ENCODE assay signal across 8 cellular contexts in genomic region chr14:105300542-105301102, GRCh38. TPM values are rescaled to one million over a fixed set of nuclear protein-coding genes. Genes with fewer than 3 reads are reported as not detected.
A peak's percentile ranks its signal among the peaks of the same experiment; 100 is the strongest.
DNase-seq lines count a peak whose midpoint lies in the region; ATAC-seq and TF ChIP-seq lines count a peak whose summit lies in the region.

A gene with protein sequence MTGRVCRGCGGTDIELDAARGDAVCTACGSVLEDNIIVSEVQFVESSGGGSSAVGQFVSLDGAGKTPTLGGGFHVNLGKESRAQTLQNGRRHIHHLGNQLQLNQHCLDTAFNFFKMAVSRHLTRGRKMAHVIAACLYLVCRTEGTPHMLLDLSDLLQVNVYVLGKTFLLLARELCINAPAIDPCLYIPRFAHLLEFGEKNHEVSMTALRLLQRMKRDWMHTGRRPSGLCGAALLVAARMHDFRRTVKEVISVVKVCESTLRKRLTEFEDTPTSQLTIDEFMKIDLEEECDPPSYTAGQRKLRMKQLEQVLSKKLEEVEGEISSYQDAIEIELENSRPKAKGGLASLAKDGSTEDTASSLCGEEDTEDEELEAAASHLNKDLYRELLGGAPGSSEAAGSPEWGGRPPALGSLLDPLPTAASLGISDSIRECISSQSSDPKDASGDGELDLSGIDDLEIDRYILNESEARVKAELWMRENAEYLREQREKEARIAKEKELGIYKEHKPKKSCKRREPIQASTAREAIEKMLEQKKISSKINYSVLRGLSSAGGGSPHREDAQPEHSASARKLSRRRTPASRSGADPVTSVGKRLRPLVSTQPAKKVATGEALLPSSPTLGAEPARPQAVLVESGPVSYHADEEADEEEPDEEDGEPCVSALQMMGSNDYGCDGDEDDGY (minus strand): TSS chr14:105301001. CDS start chr14:105300629, 372 bp downstream.

- CTCF ChIA-PET in A673 (lab: Charles Lee): interaction anchor here (0.6 to 1.5 kb wide), 2 partner anchors 14 to 1440 kb away, joined by 3 to 6 read pairs; partner anchors contain the start of gene PACS2

- no peaks in the 10 kb centered on the region for H3K4me1 ChIP-seq in A673 (ENCODE audit: insufficient read depth, low read length, poor library complexity, severe bottlenecking)

- H3K4me3 ChIP-seq in A673 (ENCODE audit: low read depth, low read length, poor library complexity, severe bottlenecking): peak within 1 kb of the TSS; percentile 88

- DNase-seq in A673 (ENCODE audit: low spot score) (peak; percentile 97), NCI-H2196 treated with DMSO at 0.1 percent for 48 hours (lab: John Stamatoyannopoulos, UW; ENCODE audit: unreplicated experiment) (peak; percentile 68), chondrocyte (ENCODE audit: low spot score) (no peak), kidney glomerular epithelial cell (lab: John Stamatoyannopoulos, UW) (peak; percentile 89)
- peak; percentile 96 to 97 for DNase-seq in activated CD4-positive, alpha-beta T cell treated with anti-CD3 and anti-CD28 coated beads for 24 hours (ENCODE audit: low read depth in 2 of 2)
- peak; percentile 93 to 97 for DNase-seq in stimulated activated CD4-positive, alpha-beta T cell treated with anti-CD3 and anti-CD28 coated beads, Interleukin-1b, Interleukin-23, amount 100 ng/mL, for 1 hour (ENCODE audit: low read depth in 2 of 2)

- TF ChIP-seq CTCF in A673 (conservative IDR thresholded peaks at IDR 0.05; ENCODE audit: low read depth, low read length): no peak
- peak; percentile 3 for TF ChIP-seq CTCF in chondrocyte (IDR thresholded peaks at IDR 0.05)

- H3K9me3 Mint-ChIP-seq in chondrocyte (ENCODE audit: low read depth): no peaks in the 10 kb centered on the region

- peaks cover 17% of the 10 kb centered on the region for H3K4me1 Mint-ChIP-seq in chondrocyte (ENCODE audit: low read depth)

- no peaks in the 10 kb centered on the region for H3K36me3 ChIP-seq in A673 (ENCODE audit: insufficient read depth, low read length, poor library complexity, severe bottlenecking)

- intact Hi-C loops in A673 (cut with micrococcal nuclease; ENCODE audit: unreplicated experiment): no loop called here

- peak within 1 kb of the TSS; percentile 91 for H3K27ac ChIP-seq in A673 (ENCODE audit: low read depth, low read length, poor library complexity, severe bottlenecking)

- BruUV-seq in A673 (replicated peaks; lab: Mats Ljungman, UMichigan): no TSS peak

- POLR2A ChIA-PET in A673 (lab: Charles Lee; ENCODE audit: low non-redundant PET): interaction anchor here (0.7 kb wide), 2 partner anchors 104 to 226 kb away, joined by 14 to 16 read pairs; no protein-coding TSS in a partner anchor

- no peaks in the 10 kb centered on the region for H3K27me3 Mint-ChIP-seq in chondrocyte (ENCODE audit: low read depth)

- no peaks in the 10 kb centered on the region for H3K27me3 ChIP-seq in A673 (replicated peaks; ENCODE audit: insufficient read depth, low read depth, low read length, poor library complexity)

- peak within 1 kb of the TSS; percentile 87 for H3K27ac Mint-ChIP-seq in chondrocyte (ENCODE audit: unreplicated experiment)

- no peaks in the 10 kb centered on the region for H3K9me3 ChIP-seq in A673 (ENCODE audit: low read depth, low read length, poor library complexity, severe bottlenecking)

- H3K36me3 Mint-ChIP-seq in chondrocyte (ENCODE audit: low read depth): no peaks in the 10 kb centered on the region

- peak within 1 kb of the TSS; percentile 80 for H3K4me3 Mint-ChIP-seq in chondrocyte (ENCODE audit: unreplicated experiment)

- ATAC-seq in GM18861 (IDR thresholded peaks at IDR 0.05; ENCODE audit: unreplicated experiment) (peak; percentile 73), HG03066 (IDR thresholded peaks at IDR 0.05; ENCODE audit: low read depth, unreplicated experiment) (peak; percentile 86)

RNA-seq across cellular contexts. Expression of the gene that starts here (rescaled TPM):
- 41.8 and 48.0 TPM in 2 replicates for total RNA-seq in A673 (2021)
- 26.1 to 31.0 TPM (median 26.2 TPM) in 3 replicates for total RNA-seq in chondrocyte
